In genomic region chr1:27154991-27155781, GRCh38 we compare ENCODE assay signal across 8 cellular contexts. TPM values are rescaled to one million over a fixed set of nuclear protein-coding genes. Genes with fewer than 3 reads are reported as not detected.
DNase-seq lines count a peak whose midpoint lies in the region; TF ChIP-seq lines count a peak whose summit lies in the region.

Gene SLC9A1 (minus strand): TSS chr1:27155125. CDS start chr1:27154334, 791 bp downstream.

- TF ChIP-seq CTCF in GM06990 (IDR thresholded peaks at IDR 0.05; ENCODE audit: insufficient read depth, low read length, poor library complexity, severe bottlenecking) = peak; percentile 95
- TF ChIP-seq CTCF in glutamatergic neuron (IDR thresholded peaks at IDR 0.05; ENCODE audit: partially characterized antibody, unreplicated experiment) = peak; percentile 55
- peak; percentile 87 for TF ChIP-seq CTCF in osteocyte (IDR thresholded peaks at IDR 0.05)
- TF ChIP-seq CTCF in thyroid gland (IDR thresholded peaks at IDR 0.05) = peak; percentile 33 to 83 (median 72)

- peak; percentile 98 to 99 for TF ChIP-seq POLR2A in thyroid gland (IDR thresholded peaks at IDR 0.05)

- DNase-seq in GM06990 (ENCODE audit: extremely low read depth, insufficient read length) (peak; percentile 94), HEK293T (ENCODE audit: extremely low spot score) (peak; percentile 92), MV-4-11 (lab: John Stamatoyannopoulos, UW) (peak; percentile 87), SKM-1 (lab: John Stamatoyannopoulos, UW; ENCODE audit: unreplicated experiment) (peak; percentile 88), glutamatergic neuron (peak; percentile 94), osteocyte (ENCODE audit: extremely low spot score, unreplicated experiment) (peak; percentile 97), thyroid gland (peak; percentile 94)

- POLR2A ChIA-PET in HEK293T (lab: Yijun Ruan, JAX) = interaction anchor here (0.6 to 2.1 kb wide), 22 partner anchors 9 to 290 kb away, joined by 3 to 28 read pairs (median 4); partner anchors contain the start of gene WDTC1

- H3K36me3 Mint-ChIP-seq in activated naive CD8-positive, alpha-beta T cell = no peaks in the 10 kb centered on the region
- no peaks in the 10 kb centered on the region for H3K36me3 Mint-ChIP-seq in glutamatergic neuron (ENCODE audit: unreplicated experiment)
- no peaks in the 10 kb centered on the region for H3K36me3 Mint-ChIP-seq in osteocyte (ENCODE audit: unreplicated experiment)

- H3K36me3 ChIP-seq in GM06990 (ENCODE audit: control insufficient read depth, insufficient read depth, low read length) (no peaks in the 10 kb centered on the region; the same call in 1 of the 2 replicates), thyroid gland (no peaks in the 10 kb centered on the region)

- peak within 1 kb of the TSS; percentile 83 to 90 (median 87) for H3K27ac ChIP-seq in thyroid gland

- CTCF ChIA-PET in HEK293T (lab: Yijun Ruan, JAX) = interaction anchor here (0.6 to 1.0 kb wide), 8 partner anchors 9 to 950 kb away, joined by 3 to 9 read pairs (median 4); partner anchors contain the start of gene WDTC1

- H3K4me1 Mint-ChIP-seq in activated naive CD8-positive, alpha-beta T cell (ENCODE audit: low read depth) = peaks cover 49% of the 10 kb centered on the region
- peaks cover 18% of the 10 kb centered on the region for H3K4me1 Mint-ChIP-seq in glutamatergic neuron (ENCODE audit: low read depth, unreplicated experiment)
- peaks cover 37% of the 10 kb centered on the region for H3K4me1 Mint-ChIP-seq in osteocyte (ENCODE audit: unreplicated experiment)

- WGBS in thyroid gland, 2 donors = 5 to 6% methylated on average over 26 to 36 of the region's 40 CpGs

- peak within 1 kb of the TSS; percentile 99 for H3K27ac Mint-ChIP-seq in activated naive CD8-positive, alpha-beta T cell
- H3K27ac Mint-ChIP-seq in glutamatergic neuron (ENCODE audit: unreplicated experiment) (peak within 1 kb of the TSS; percentile 71), osteocyte (ENCODE audit: unreplicated experiment) (peak within 1 kb of the TSS; percentile 94)

- H3K27me3 ChIP-seq in GM06990 (replicated peaks; ENCODE audit: control insufficient read depth, insufficient read depth, low read length) (no peaks in the 10 kb centered on the region), thyroid gland (no peaks in the 10 kb centered on the region)

- no peaks in the 10 kb centered on the region for H3K9me3 ChIP-seq in thyroid gland

- peak within 1 kb of the TSS; percentile 91 for H3K4me3 Mint-ChIP-seq in activated naive CD8-positive, alpha-beta T cell
- H3K4me3 Mint-ChIP-seq in glutamatergic neuron (ENCODE audit: unreplicated experiment) (peak within 1 kb of the TSS; percentile 98), osteocyte (ENCODE audit: unreplicated experiment) (peak within 1 kb of the TSS; percentile 95)

- intact Hi-C loops in thyroid gland (cut with DNase I) = loop anchor here (5.0 to 10.0 kb wide), 2 partner anchors 43 to 80 kb away; partner anchors contain the start of gene WDTC1

- no peaks in the 10 kb centered on the region for H3K9me3 Mint-ChIP-seq in activated naive CD8-positive, alpha-beta T cell (ENCODE audit: low read depth)
- H3K9me3 Mint-ChIP-seq in glutamatergic neuron (ENCODE audit: unreplicated experiment) = peaks cover 8% of the 10 kb centered on the region
- no peaks in the 10 kb centered on the region for H3K9me3 Mint-ChIP-seq in osteocyte (ENCODE audit: unreplicated experiment)

- peaks cover 28 to 39% of the 10 kb centered on the region in 2 donors for H3K4me1 ChIP-seq in thyroid gland

- no peaks in the 10 kb centered on the region for H3K27me3 Mint-ChIP-seq in activated naive CD8-positive, alpha-beta T cell
- H3K27me3 Mint-ChIP-seq in glutamatergic neuron (ENCODE audit: unreplicated experiment) = peaks cover 5% of the 10 kb centered on the region
- H3K27me3 Mint-ChIP-seq in osteocyte (ENCODE audit: unreplicated experiment) = no peaks in the 10 kb centered on the region

- H3K4me3 ChIP-seq in GM06990 (replicated peaks; ENCODE audit: low read depth, low read length) (peak within 1 kb of the TSS; percentile 84), thyroid gland (replicated peaks in 1 of 3) (peak within 1 kb of the TSS; percentile 18 to 46 (median 28))

TF ChIP-seq in HEK293T, 16 proteins besides CTCF, POLR2A, EP300 and RAD21:
- peak; percentile 78 for TF ChIP-seq ELF4 (IDR thresholded peaks at IDR 0.05)
- TF ChIP-seq FOXA1 (IDR thresholded peaks at IDR 0.05) = no peak
- TF ChIP-seq LEF1 (IDR thresholded peaks at IDR 0.05; ENCODE audit: borderline replicate concordance) = peak; percentile 28; the same call in 1 of the 2 replicates
- peak; percentile 63; the same call in 1 of the 2 replicates for TF ChIP-seq FOXM1 (IDR thresholded peaks at IDR 0.05; ENCODE audit: borderline replicate concordance)
- TF ChIP-seq ZNF384 (IDR thresholded peaks at IDR 0.05) = peak; percentile 99
- peak; percentile 70 for TF ChIP-seq ARNT (IDR thresholded peaks at IDR 0.05)
- TF ChIP-seq PKNOX1 (IDR thresholded peaks at IDR 0.05) = peak; percentile 73
- TF ChIP-seq NFRKB (IDR thresholded peaks at IDR 0.05) = no peak

RNA-seq across cellular contexts. Expression of gene SLC9A1, which starts in this region (rescaled TPM):
- total RNA-seq in glutamatergic neuron (ENCODE audit: unreplicated experiment) = 16.7 TPM
- 32.5 and 34.2 TPM in 2 replicates for total RNA-seq in osteocyte
- 10 to 100 TPM; 13.3 to 26.1 (median 19.9) TPM for total RNA-seq in thyroid gland

Comparison
In these comparisons a context has a peak if more than half of its experiments do, and no peak if none do; other contexts are left out.
1. Peak in every context shown above with its lines: DNase-seq, H3K4me3 ChIP-seq and H3K27ac ChIP-seq.